In the genomic region with DNA sequence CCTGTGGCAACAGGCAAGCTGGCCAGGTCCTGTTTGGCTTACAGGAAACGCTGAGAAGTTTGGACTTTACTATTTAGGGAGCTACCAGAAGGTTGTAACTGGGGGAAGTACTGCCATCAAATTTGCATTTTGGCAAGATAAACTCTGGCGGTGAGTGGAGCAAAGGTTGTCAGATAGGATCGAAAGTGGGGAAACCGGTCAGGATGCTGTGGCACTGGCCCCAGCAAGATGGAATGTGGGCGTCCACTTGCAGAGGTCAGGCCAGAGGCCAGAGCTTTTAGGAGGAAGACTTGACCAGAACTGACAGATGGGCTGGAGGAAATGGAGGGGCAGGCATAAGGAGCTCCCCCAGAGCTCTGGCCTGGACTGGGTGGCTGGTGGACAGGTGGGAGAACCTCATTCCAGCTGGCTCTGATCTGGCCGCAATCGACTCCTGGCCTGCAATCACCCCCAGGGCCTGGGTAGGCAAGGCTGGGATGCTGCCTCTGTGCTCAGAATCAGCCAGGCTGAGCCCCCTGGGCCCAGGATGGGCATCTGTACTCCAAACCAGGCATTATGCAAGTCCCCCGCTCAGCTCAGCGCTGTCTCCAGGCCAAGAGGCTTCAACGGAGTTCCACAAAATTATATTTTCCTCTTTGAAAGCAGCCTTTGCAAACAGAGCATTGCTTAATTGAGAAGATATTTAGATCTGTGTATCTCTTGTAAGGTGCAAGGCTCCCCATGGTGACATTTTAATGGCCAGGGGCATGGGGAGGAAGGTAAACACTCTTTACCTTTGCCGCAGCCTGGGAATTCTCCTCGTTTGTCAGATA, we compare ENCODE assay signal across 17 cellular contexts.
DNase-seq lines count a peak whose midpoint lies in the region; ATAC-seq and TF ChIP-seq lines count a peak whose summit lies in the region.
"Had no signal": no experiment of that assay in that cellular context is flagged by ENCODE, and none has a peak within 500 bp of the region (broad histone marks: within the 10 kb centered on the region; RNA-seq: fewer than 3 reads in every experiment).

No MANE protein-coding gene starts in this region.

- peaks cover 11% of the 10 kb centered on the region for H3K4me1 ChIP-seq in HUES48 (ENCODE audit: control insufficient read depth, insufficient read depth, low read length)
- H3K4me1 ChIP-seq in body of pancreas = peaks cover 39% of the 10 kb centered on the region
- peaks cover 2 to 40% (median 23%) of the 10 kb centered on the region in 4 donors for H3K4me1 ChIP-seq in right lobe of liver
- H3K4me1 ChIP-seq in transverse colon = peaks cover 0 to 66% (median 49%) of the 10 kb centered on the region in 4 donors
- H3K4me1 ChIP-seq: vagina had no signal

- peak; percentile 92 for ATAC-seq in body of pancreas
- peak; percentile 88 to 94 (median 93) for ATAC-seq in right lobe of liver
- ATAC-seq in activated T-cell treated with anti-CD3 and anti-CD28 coated beads, Interleukin-2, amount 50 U/mL, for 72 hours (replicated peaks in 1 of 2) = no peak

- H3K27ac Mint-ChIP-seq in activated T-cell treated with anti-CD3 and anti-CD28 coated beads, Interleukin-2, amount 50 U/mL, for 72 hours = no peak overlapping the region
- H3K27ac Mint-ChIP-seq in HFFc6 = no peak overlapping the region
- H3K27ac Mint-ChIP-seq: CD4-positive, alpha-beta T cell had no signal

- in situ Hi-C loops in transverse colon (cut with MboI; ENCODE audit: low pct_ligation_motif_present in 1 of 4, low pct_unique_long_range_greater_than_20kb in 1 of 4, low sequenced_read_pairs in 3 of 4) = no loop called here

- no peaks in the 10 kb centered on the region for H3K27me3 ChIP-seq in HUES48 (ENCODE audit: control insufficient read depth, insufficient read depth, low read length)
- no peaks in the 10 kb centered on the region for H3K27me3 ChIP-seq in body of pancreas
- H3K27me3 ChIP-seq in right lobe of liver = no peaks in the 10 kb centered on the region
- no peaks in the 10 kb centered on the region for H3K27me3 ChIP-seq in transverse colon
- H3K27me3 ChIP-seq: vagina had no signal

- no peaks in the 10 kb centered on the region for H3K36me3 Mint-ChIP-seq in activated T-cell treated with anti-CD3 and anti-CD28 coated beads, Interleukin-2, amount 50 U/mL, for 72 hours (ENCODE audit: insufficient read depth in 2 of 2)
- H3K36me3 Mint-ChIP-seq in HFFc6 (ENCODE audit: low read depth) = no peaks in the 10 kb centered on the region

- peaks cover 28% of the 10 kb centered on the region for H3K27me3 Mint-ChIP-seq in activated T-cell treated with anti-CD3 and anti-CD28 coated beads, Interleukin-2, amount 50 U/mL, for 72 hours (ENCODE audit: low read depth)
- peaks cover 46% of the 10 kb centered on the region for H3K27me3 Mint-ChIP-seq in HFFc6 (ENCODE audit: insufficient read depth)

- no peaks in the 10 kb centered on the region for H3K9me3 Mint-ChIP-seq in activated T-cell treated with anti-CD3 and anti-CD28 coated beads, Interleukin-2, amount 50 U/mL, for 72 hours
- H3K9me3 Mint-ChIP-seq in HFFc6 = no peaks in the 10 kb centered on the region
- H3K9me3 Mint-ChIP-seq: CD4-positive, alpha-beta T cell had no signal

- H3K9me3 ChIP-seq in HUES48 (ENCODE audit: control insufficient read depth, insufficient read depth, low read length) (no peaks in the 10 kb centered on the region), body of pancreas (no peaks in the 10 kb centered on the region), right lobe of liver (no peaks in the 10 kb centered on the region), transverse colon (no peaks in the 10 kb centered on the region)
- H3K9me3 ChIP-seq: vagina had no signal

- no peak overlapping the region for H3K9ac ChIP-seq in HUES48 (ENCODE audit: low read depth, low read length)

- no peaks in the 10 kb centered on the region for H3K4me1 Mint-ChIP-seq in activated T-cell treated with anti-CD3 and anti-CD28 coated beads, Interleukin-2, amount 50 U/mL, for 72 hours (ENCODE audit: low read depth)
- no peaks in the 10 kb centered on the region for H3K4me1 Mint-ChIP-seq in HFFc6 (ENCODE audit: low read depth)

- no peak for TF ChIP-seq CTCF in body of pancreas (IDR thresholded peaks at IDR 0.05)
- TF ChIP-seq CTCF in right lobe of liver (IDR thresholded peaks at IDR 0.05) = no peak
- TF ChIP-seq CTCF in transverse colon (IDR thresholded peaks at IDR 0.05) = no peak
- TF ChIP-seq CTCF in HFFc6 (IDR thresholded peaks at IDR 0.05) = no peak

- H3K36me3 ChIP-seq in HUES48 (ENCODE audit: control insufficient read depth, insufficient read depth, low read length) (no peaks in the 10 kb centered on the region), body of pancreas (replicated peaks in 1 of 2; ENCODE audit: insufficient read depth in 1 of 2, low read depth in 2 of 2) (no peaks in the 10 kb centered on the region), right lobe of liver (no peaks in the 10 kb centered on the region), transverse colon (no peaks in the 10 kb centered on the region)
- H3K36me3 ChIP-seq: vagina had no signal

- WGBS in body of pancreas, 2 donors = 26 to 39% methylated on average over 10 to 12 of the region's 12 CpGs
- WGBS in right lobe of liver (ENCODE audit: insufficient coverage, low coverage, low lambda C conversion rate, missing lambda C conversion rate) = 14% methylated on average over 9 of the region's 12 CpGs
- 48% methylated on average over 12 of the region's 12 CpGs; no CpG with 5 or more reads in 1 of the 2 donors for WGBS in transverse colon (ENCODE audit: low coverage in 1 of 2), 2 donors

- TF ChIP-seq POLR2A in body of pancreas (IDR thresholded peaks at IDR 0.05) = no peak
- no peak for TF ChIP-seq POLR2A in right lobe of liver (IDR thresholded peaks at IDR 0.05)
- TF ChIP-seq POLR2A in transverse colon (IDR thresholded peaks at IDR 0.05) = peak; percentile 44

- H3K27ac ChIP-seq in HUES48 (ENCODE audit: low read depth, low read length) = peak overlapping the region; percentile 24
- H3K27ac ChIP-seq in body of pancreas = peak overlapping the region; percentile 50 to 82 (median 76)
- peak overlapping the region in 2 of 3 donors; percentile 75 to 78 for H3K27ac ChIP-seq in right lobe of liver
- peak overlapping the region; percentile 84 to 87 (median 86) for H3K27ac ChIP-seq in transverse colon
- H3K27ac ChIP-seq: vagina had no signal

- no peak overlapping the region for H3K4me3 Mint-ChIP-seq in activated T-cell treated with anti-CD3 and anti-CD28 coated beads, Interleukin-2, amount 50 U/mL, for 72 hours
- no peak overlapping the region for H3K4me3 Mint-ChIP-seq in HFFc6
- H3K4me3 Mint-ChIP-seq: CD4-positive, alpha-beta T cell had no signal

- TF ChIP-seq EP300 in transverse colon (IDR thresholded peaks at IDR 0.05; ENCODE audit: low read depth) = no peak

- DNase-seq in body of pancreas (peak; percentile 68 to 88 (median 80)), right lobe of liver (peak; percentile 67 to 87 (median 78)), transverse colon (peak; percentile 82), hypothalamus (lab: John Stamatoyannopoulos, UW) (no peak), HFFc6 (no peak)
- no peak for DNase-seq in activated T-cell treated with anti-CD3 and anti-CD28 coated beads, Interleukin-2, amount 50 U/mL, for 72 hours
- DNase-seq: activated CD8-positive, alpha-beta memory T cell treated with anti-CD3 and anti-CD28 coated beads for 24 hours; activated effector memory CD4-positive, alpha-beta T cell treated with anti-CD3 and anti-CD28 coated beads, Interleukin-2, amount 50 U/mL, for 16 hours; aorta; CD4-positive, alpha-beta T cell; KBM-7; NCI-H1694 treated with DMSO at 0.1 percent for 48 hours; SIG-M5; stimulated activated CD4-positive, alpha-beta T cell treated with anti-CD3 and anti-CD28 coated beads, Interleukin-1b, Interleukin-23, amount 100 ng/mL, for 48 hours; stimulated activated CD8-positive, alpha-beta memory T cell treated with anti-CD3 and anti-CD28 coated beads, Interleukin-4, amount 100 ng/mL, for 48 hours had no signal

- no peak overlapping the region for H3K4me3 ChIP-seq in HUES48 (ENCODE audit: low read depth, low read length)
- H3K4me3 ChIP-seq in body of pancreas = no peak overlapping the region
- H3K4me3 ChIP-seq in right lobe of liver = no peak overlapping the region
- peak overlapping the region in 2 of 4 donors; percentile 25 to 26 for H3K4me3 ChIP-seq in transverse colon
- H3K4me3 ChIP-seq: vagina had no signal

- intact Hi-C loops in body of pancreas (cut with DNase I) = no loop called here
- intact Hi-C loops in right lobe of liver (cut with DNase I) = no loop called here
- intact Hi-C loops in transverse colon (cut with DNase I; ENCODE audit: low total_unique reads) = no loop called here

Comparison
In these comparisons a context has a peak if more than half of its experiments do, and no peak if none do; other contexts are left out.
1. H3K27ac ChIP-seq: peak in every context shown above with its lines; median percentile 86 in transverse colon; 76 in right lobe of liver; 76 in body of pancreas; 24 in HUES48.
2. ATAC-seq: peak in body of pancreas (single experiment) and right lobe of liver (4 of 4); none in activated T-cell treated with anti-CD3 and anti-CD28 coated beads, Interleukin-2, amount 50 U/mL, for 72 hours (0 of 2).
3. DNase-seq: peak in body of pancreas (4 of 4), right lobe of liver (3 of 3) and transverse colon (single experiment); none in activated T-cell treated with anti-CD3 and anti-CD28 coated beads, Interleukin-2, amount 50 U/mL, for 72 hours (0 of 2), hypothalamus (0 of 51) and HFFc6 (single experiment).